In the genomic region with DNA sequence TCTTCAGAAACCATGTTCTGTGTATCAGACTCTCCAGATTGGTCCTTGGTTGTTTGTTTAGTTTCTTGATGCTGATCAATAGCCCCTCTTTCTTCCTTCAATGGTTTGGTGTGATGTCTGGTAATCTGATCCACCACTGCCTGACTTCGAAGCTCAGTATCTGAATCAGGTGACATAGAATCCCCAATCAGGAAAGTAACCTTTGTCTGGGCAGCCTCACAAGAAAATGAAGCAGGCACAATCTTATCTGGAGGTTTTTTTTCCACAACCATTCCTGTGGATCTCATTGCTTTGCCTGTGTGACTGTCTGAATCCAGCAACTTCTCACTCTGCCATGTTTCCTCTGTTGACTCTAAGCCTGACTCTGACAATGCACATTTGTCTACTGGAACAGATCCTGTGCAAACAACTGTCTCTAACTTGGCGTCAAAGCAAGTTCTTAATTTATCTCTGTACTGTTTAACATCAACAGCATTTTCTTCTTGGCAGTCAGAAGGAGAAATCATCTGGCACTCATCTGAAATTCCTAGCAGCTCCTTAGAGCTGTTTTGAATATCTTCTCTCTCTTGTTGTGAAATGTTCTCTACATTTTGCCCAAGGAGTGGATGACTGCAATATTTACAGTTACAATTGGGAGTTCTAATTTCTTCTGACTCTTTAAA, we compare ENCODE assay signal across 10 cellular contexts. TPM values are rescaled to one million over a fixed set of nuclear protein-coding genes. Genes with fewer than 3 reads are reported as not detected.
DNase-seq lines count a peak whose midpoint lies in the region; ATAC-seq and TF ChIP-seq lines count a peak whose summit lies in the region.
"Had no signal": no experiment of that assay in that cellular context is flagged by ENCODE, and none has a peak within 500 bp of the region (broad histone marks: within the 10 kb centered on the region; RNA-seq: fewer than 3 reads in every experiment).

No MANE protein-coding gene starts in this region.

- DNase-seq in NCI-H146 (lab: John Stamatoyannopoulos, UW): peak; percentile 3
- DNase-seq in NCI-H146 treated with DMSO at 0.1 percent for 48 hours (lab: John Stamatoyannopoulos, UW; ENCODE audit: unreplicated experiment): no peak
- no peak for DNase-seq in central memory CD8-positive, alpha-beta T cell (ENCODE audit: low spot score in 2 of 2)
- no peak for DNase-seq in right lobe of liver
- no peak for DNase-seq in suprapubic skin (ENCODE audit: low spot score in 2 of 2)
- no peak for DNase-seq in activated CD8-positive, alpha-beta memory T cell treated with anti-CD3 and anti-CD28 coated beads for 24 hours
- no peak for DNase-seq in T-helper 1 cell
- DNase-seq: WERI-Rb-1 had no signal

- peaks cover 0 to 19% (median 7%) of the 10 kb centered on the region in 4 donors for H3K36me3 ChIP-seq in right lobe of liver
- H3K36me3 ChIP-seq in suprapubic skin: peaks cover 66% of the 10 kb centered on the region

- peak overlapping the region; percentile 52 for H3K27ac Mint-ChIP-seq in central memory CD8-positive, alpha-beta T cell (ENCODE audit: low read depth)
- H3K27ac Mint-ChIP-seq: B cell had no signal

- intact Hi-C loops in right lobe of liver (cut with DNase I): no loop called here

- H3K36me3 Mint-ChIP-seq in central memory CD8-positive, alpha-beta T cell (ENCODE audit: insufficient read depth): peaks cover 26% of the 10 kb centered on the region

- TF ChIP-seq EP300 in suprapubic skin (IDR thresholded peaks at IDR 0.05): no peak

- H3K4me1 ChIP-seq in right lobe of liver (peaks cover 0 to 26% (median 0%) of the 10 kb centered on the region in 4 donors), suprapubic skin (peaks cover 33% of the 10 kb centered on the region)

- no peak overlapping the region for H3K4me3 Mint-ChIP-seq in central memory CD8-positive, alpha-beta T cell
- H3K4me3 Mint-ChIP-seq: B cell had no signal

- no peaks in the 10 kb centered on the region for H3K9me3 ChIP-seq in right lobe of liver
- H3K9me3 ChIP-seq in suprapubic skin: no peaks in the 10 kb centered on the region

- H3K9me3 Mint-ChIP-seq in central memory CD8-positive, alpha-beta T cell: no peaks in the 10 kb centered on the region

- H3K27me3 Mint-ChIP-seq in central memory CD8-positive, alpha-beta T cell: no peaks in the 10 kb centered on the region
- H3K27me3 Mint-ChIP-seq: B cell had no signal

- H3K27ac ChIP-seq in right lobe of liver (peak overlapping the region; percentile 28 to 74 (median 36)), suprapubic skin (peak overlapping the region; percentile 64)
- H3K27ac ChIP-seq: WERI-Rb-1 had no signal

- 35% methylated on average over 2 of the region's 2 CpGs for WGBS in right lobe of liver (ENCODE audit: insufficient coverage, low coverage, low lambda C conversion rate, missing lambda C conversion rate)
- WGBS in suprapubic skin: 34% methylated on average over 2 of the region's 2 CpGs

- no peak for TF ChIP-seq CTCF in right lobe of liver (IDR thresholded peaks at IDR 0.05)
- no peak for TF ChIP-seq CTCF in suprapubic skin (IDR thresholded peaks at IDR 0.05)

- no peak for TF ChIP-seq POLR2A in right lobe of liver (IDR thresholded peaks at IDR 0.05)
- no peak for TF ChIP-seq POLR2A in suprapubic skin (IDR thresholded peaks at IDR 0.05)

- H3K4me3 ChIP-seq in right lobe of liver (no peak overlapping the region), suprapubic skin (no peak overlapping the region)

- H3K4me1 Mint-ChIP-seq in central memory CD8-positive, alpha-beta T cell: no peaks in the 10 kb centered on the region

- no peak for ATAC-seq in central memory CD8-positive, alpha-beta T cell (replicated peaks; ENCODE audit: extremely low read depth, poor library complexity, severe bottlenecking)
- ATAC-seq in right lobe of liver (peak; percentile 86 to 94 (median 92)), HG03135 (IDR thresholded peaks at IDR 0.05; ENCODE audit: unreplicated experiment) (no peak)

- H3K27me3 ChIP-seq in right lobe of liver (no peaks in the 10 kb centered on the region), suprapubic skin (no peaks in the 10 kb centered on the region)

RNA-seq across cellular contexts. Expression of gene RAPGEF6, which starts 37.1 kb away (rescaled TPM):
- total RNA-seq in right lobe of liver (1 to 10 TPM; 3.7 to 9.1 (median 7.6) TPM), suprapubic skin (10 to 100 TPM; 17.8 to 38.3 (median 20.6) TPM)

Comparison
In these comparisons a context has a peak if more than half of its experiments do, and no peak if none do; other contexts are left out.
1. ATAC-seq: peak in right lobe of liver (4 of 4); none in central memory CD8-positive, alpha-beta T cell (single experiment) and HG03135 (single experiment).